In the genomic region with DNA sequence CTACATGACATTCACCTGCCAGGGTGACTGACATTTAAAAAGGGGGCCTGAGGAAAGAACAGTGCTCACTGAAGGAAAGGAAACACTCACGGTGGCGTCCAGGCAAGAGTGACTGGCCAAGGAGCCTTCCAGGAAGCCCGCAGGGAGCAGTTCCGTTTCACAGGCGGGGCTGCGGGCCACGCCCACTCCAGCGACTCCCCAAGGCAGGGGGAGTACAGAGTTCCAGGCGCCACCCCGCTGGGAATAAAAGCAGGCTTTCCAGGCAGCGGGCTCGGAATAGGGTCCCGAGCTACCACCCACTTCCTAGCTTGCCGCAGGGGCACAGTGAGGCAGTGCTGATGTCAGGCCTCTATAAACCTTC, we compare ENCODE assay signal across 12 cellular contexts. TPM values are rescaled to one million over a fixed set of nuclear protein-coding genes. Genes with fewer than 3 reads are reported as not detected.
DNase-seq lines count a peak whose midpoint lies in the region; ATAC-seq and TF ChIP-seq lines count a peak whose summit lies in the region.
"Had no signal": no experiment of that assay in that cellular context is flagged by ENCODE, and none has a peak within 500 bp of the region (broad histone marks: within the 10 kb centered on the region; RNA-seq: fewer than 3 reads in every experiment).

No MANE protein-coding gene starts in this region.

- TF ChIP-seq CTCF in WTC11 (IDR thresholded peaks at IDR 0.05) (no peak), heart right ventricle (IDR thresholded peaks at IDR 0.05) (no peak), sigmoid colon (IDR thresholded peaks at IDR 0.05) (no peak)

- H3K4me1 Mint-ChIP-seq in CD4-positive, alpha-beta memory T cell: peaks cover 25 to 53% (median 36%) of the 10 kb centered on the region in 4 donors
- peaks cover 36% of the 10 kb centered on the region for H3K4me1 Mint-ChIP-seq in WTC11
- peaks cover 41% of the 10 kb centered on the region for H3K4me1 Mint-ChIP-seq in activated T-cell treated with anti-CD3 and anti-CD28 coated beads, Interleukin-2, amount 50 U/mL, for 72 hours (ENCODE audit: low read depth)

- no peaks in the 10 kb centered on the region for H3K9me3 Mint-ChIP-seq in CD4-positive, alpha-beta memory T cell
- no peaks in the 10 kb centered on the region for H3K9me3 Mint-ChIP-seq in WTC11
- no peaks in the 10 kb centered on the region for H3K9me3 Mint-ChIP-seq in activated T-cell treated with anti-CD3 and anti-CD28 coated beads, Interleukin-2, amount 50 U/mL, for 72 hours
- H3K9me3 Mint-ChIP-seq: HFFc6 had no signal

- H3K4me3 Mint-ChIP-seq in CD4-positive, alpha-beta memory T cell: peak overlapping the region in 2 of 8 donors; percentile 24 to 40
- no peak overlapping the region for H3K4me3 Mint-ChIP-seq in WTC11
- no peak overlapping the region for H3K4me3 Mint-ChIP-seq in activated T-cell treated with anti-CD3 and anti-CD28 coated beads, Interleukin-2, amount 50 U/mL, for 72 hours
- H3K4me3 Mint-ChIP-seq: HFFc6 had no signal

- H3K27ac Mint-ChIP-seq in CD4-positive, alpha-beta memory T cell: peak overlapping the region in 6 of 7 donors; percentile 50 to 93 (median 90)
- H3K27ac Mint-ChIP-seq in WTC11: no peak overlapping the region
- H3K27ac Mint-ChIP-seq in activated T-cell treated with anti-CD3 and anti-CD28 coated beads, Interleukin-2, amount 50 U/mL, for 72 hours: no peak overlapping the region
- H3K27ac Mint-ChIP-seq: HFFc6 had no signal

- WGBS in heart right ventricle, 2 donors: 36 to 49% methylated on average over 14 of the region's 14 CpGs
- WGBS in sigmoid colon, 2 donors: 40 to 67% methylated on average over 14 of the region's 14 CpGs

- CTCF ChIA-PET in CD4-positive, alpha-beta memory T cell (lab: Charles Lee; ENCODE audit: partially characterized antibody): interaction anchor here (0.9 to 6.7 kb wide), 3 partner anchors 67 to 234 kb away, joined by 4 to 52 read pairs (median 4); no protein-coding TSS in a partner anchor
- CTCF ChIA-PET in WTC11 (lab: Charles Lee): interaction anchor here (0.7 to 2.7 kb wide), 6 partner anchors 10 to 1077 kb away, joined by 3 to 13 read pairs (median 4); no protein-coding TSS in a partner anchor

- no peak for TF ChIP-seq POLR2A in sigmoid colon (IDR thresholded peaks at IDR 0.05)

- no peak for TF ChIP-seq EP300 in sigmoid colon (IDR thresholded peaks at IDR 0.05)

- no peak for DNase-seq in CD4-positive, alpha-beta memory T cell
- DNase-seq in WTC11 (ENCODE audit: low spot score): peak; percentile 60
- DNase-seq in heart right ventricle: peak; percentile 68 to 74
- no peak for DNase-seq in sigmoid colon
- DNase-seq in glomerular visceral epithelial cell (ENCODE audit: extremely low spot score): no peak
- no peak for DNase-seq in activated T-cell treated with anti-CD3 and anti-CD28 coated beads, Interleukin-2, amount 50 U/mL, for 72 hours
- DNase-seq in mucosa of gallbladder (ENCODE audit: low spot score): no peak
- DNase-seq in T1000 (lab: John Stamatoyannopoulos, UW): no peak
- DNase-seq: activated CD4-positive, alpha-beta T cell treated with anti-CD3 and anti-CD28 coated beads for 1 hour; activated naive CD4-positive, alpha-beta T cell treated with anti-CD3 and anti-CD28 coated beads, Interleukin-2, amount 50 U/mL, for 16 hours; HFFc6; stimulated activated naive CD8-positive, alpha-beta T cell treated with anti-CD3 and anti-CD28 coated beads, Interleukin-15, Interleukin-2, amounts not matched to agents 100 U/mL and 50 U/mL, for 24 hours had no signal

- H3K9me3 ChIP-seq in CD4-positive, alpha-beta memory T cell (ENCODE audit: control insufficient read depth in 1 of 2, low read length in 2 of 2): no peaks in the 10 kb centered on the region
- H3K9me3 ChIP-seq in heart right ventricle (no peaks in the 10 kb centered on the region), sigmoid colon (no peaks in the 10 kb centered on the region)

- ATAC-seq in WTC11 (0 out of 2 replicates have a peak, but pooled peaks have one; percentile 38), heart right ventricle (peak; percentile 11 to 71 (median 58))
- no peak for ATAC-seq in activated T-cell treated with anti-CD3 and anti-CD28 coated beads, Interleukin-2, amount 50 U/mL, for 72 hours (replicated peaks in 1 of 2)
- ATAC-seq: stimulated activated naive CD8-positive, alpha-beta T cell treated with anti-CD3 and anti-CD28 coated beads, Interleukin-15, Interleukin-2, amounts not matched to agents 100 U/mL and 50 U/mL, for 24 hours had no signal

- H3K4me3 ChIP-seq in CD4-positive, alpha-beta memory T cell (ENCODE audit: low read length in 2 of 2): no peak overlapping the region
- H3K4me3 ChIP-seq in heart right ventricle (peak overlapping the region in 1 of 10 donors; percentile 5), sigmoid colon (no peak overlapping the region)

- peaks cover 34% of the 10 kb centered on the region for H3K4me1 ChIP-seq in CD4-positive, alpha-beta memory T cell (ENCODE audit: insufficient read depth, low read length)
- H3K4me1 ChIP-seq in heart right ventricle (peaks cover 30 to 71% (median 53%) of the 10 kb centered on the region in 9 donors), sigmoid colon (peaks cover 0 to 47% (median 40%) of the 10 kb centered on the region in 4 donors)

- intact Hi-C loops in CD4-positive, alpha-beta memory T cell (cut with micrococcal nuclease): loop anchor here (10.0 kb wide), 1 partner anchor 302 kb away; the partner anchor contains the start of gene FITM2
- intact Hi-C loops in heart right ventricle (cut with DNase I): loop anchor here in 7 of 10 donors (10.0 kb wide), 4 partner anchors 68 to 402 kb away; partner anchors contain the start of gene OSER1 (in 5 of the 7)
- intact Hi-C loops in sigmoid colon (cut with DNase I): no loop called here

- POLR2A ChIA-PET in CD4-positive, alpha-beta memory T cell (lab: Charles Lee; ENCODE audit: partially characterized antibody): interaction anchor here (2.9 kb wide), 1 partner anchor 27 kb away, joined by 29 read pairs; no protein-coding TSS in a partner anchor
- POLR2A ChIA-PET in WTC11 (lab: Charles Lee): no interaction called here

- H3K27ac ChIP-seq in CD4-positive, alpha-beta memory T cell (ENCODE audit: low read depth, low read length): no peak overlapping the region
- H3K27ac ChIP-seq in heart right ventricle: peak overlapping the region; percentile 10 to 84 (median 76)
- peak overlapping the region; percentile 76 to 83 (median 79) for H3K27ac ChIP-seq in sigmoid colon

- peaks cover 19% of the 10 kb centered on the region for H3K36me3 ChIP-seq in CD4-positive, alpha-beta memory T cell (ENCODE audit: insufficient read depth, low read length)
- H3K36me3 ChIP-seq in heart right ventricle (peaks cover 0 to 96% (median 46%) of the 10 kb centered on the region in 9 donors), sigmoid colon (peaks cover 18 to 74% (median 38%) of the 10 kb centered on the region in 4 donors)

- H3K36me3 Mint-ChIP-seq in CD4-positive, alpha-beta memory T cell: peaks cover 27 to 46% of the 10 kb centered on the region in 2 donors
- H3K36me3 Mint-ChIP-seq in WTC11: peaks cover 50% of the 10 kb centered on the region
- H3K36me3 Mint-ChIP-seq in activated T-cell treated with anti-CD3 and anti-CD28 coated beads, Interleukin-2, amount 50 U/mL, for 72 hours (ENCODE audit: insufficient read depth in 2 of 2): peaks cover 3 to 15% of the 10 kb centered on the region in 2 donors

- H3K27me3 ChIP-seq in CD4-positive, alpha-beta memory T cell (ENCODE audit: insufficient read depth, low read length): no peaks in the 10 kb centered on the region
- no peaks in the 10 kb centered on the region for H3K27me3 ChIP-seq in heart right ventricle
- no peaks in the 10 kb centered on the region for H3K27me3 ChIP-seq in sigmoid colon

- H3K27me3 Mint-ChIP-seq in CD4-positive, alpha-beta memory T cell: no peaks in the 10 kb centered on the region
- peaks cover 77% of the 10 kb centered on the region for H3K27me3 Mint-ChIP-seq in WTC11 (ENCODE audit: low read depth)
- H3K27me3 Mint-ChIP-seq in activated T-cell treated with anti-CD3 and anti-CD28 coated beads, Interleukin-2, amount 50 U/mL, for 72 hours (ENCODE audit: low read depth): no peaks in the 10 kb centered on the region

TF ChIP-seq in WTC11, 78 proteins besides CTCF, POLR2A, EP300 and RAD21 (continues in another document):
- TF ChIP-seq RELA (CRISPR knock-in tag; IDR thresholded peaks at IDR 0.05; ENCODE audit: borderline replicate concordance): no peak
- no peak for TF ChIP-seq ATF6 (CRISPR knock-in tag; IDR thresholded peaks at IDR 0.05)
- TF ChIP-seq ESRRA (CRISPR knock-in tag; IDR thresholded peaks at IDR 0.05; ENCODE audit: borderline replicate concordance): no peak

RNA-seq across cellular contexts. Expression of gene PKIG, which starts 34.2 kb away (rescaled TPM):
- total RNA-seq in CD4-positive, alpha-beta memory T cell: 1 to 10 TPM in 1 of 2 experiments, under 1 TPM in 1; 0.36 to 1.1 TPM
- polyA plus RNA-seq in CD4-positive, alpha-beta memory T cell: 1 to 10 TPM in 1 of 2 donors, under 1 TPM in 1; 0.71 to 1.1 TPM
- total RNA-seq in WTC11 (2021): 22.7 to 28.1 TPM (median 24.4 TPM) in 3 replicates
- total RNA-seq in heart right ventricle: 100 to 1,000 TPM; 155 to 342 (median 231) TPM
- polyA plus RNA-seq in heart right ventricle: 100 to 1,000 TPM; 180 to 196 TPM
- total RNA-seq in sigmoid colon: 100 to 1,000 TPM; 348 to 511 (median 395) TPM
- 10 to 100 TPM; 43.9 to 78.4 (median 75.7) TPM for polyA plus RNA-seq in sigmoid colon
- 10 to 100 TPM; 10.3 to 13.6 TPM for total RNA-seq in activated T-cell treated with anti-CD3 and anti-CD28 coated beads, Interleukin-2, amount 50 U/mL, for 72 hours
- total RNA-seq in mucosa of gallbladder: 92.0 TPM

RNA-seq across cellular contexts. Expression of gene ADA, which starts 34.9 kb away (rescaled TPM):
- total RNA-seq in CD4-positive, alpha-beta memory T cell: 10 to 100 TPM; 28.4 to 31.0 TPM
- 10 to 100 TPM; 48.6 to 64.3 TPM for polyA plus RNA-seq in CD4-positive, alpha-beta memory T cell
- total RNA-seq in WTC11 (2021) (19.7 to 29.2 TPM (median 25.3 TPM) in 3 replicates), heart right ventricle (10 to 100 TPM in 1 of 10 donors, 1 to 10 TPM in 9; 1.6 to 18.3 (median 3.8) TPM), sigmoid colon (10 to 100 TPM in 3 of 4 donors, 1 to 10 TPM in 1; 4.3 to 17.1 (median 11.7) TPM), mucosa of gallbladder (5.1 TPM)
- polyA plus RNA-seq in heart right ventricle (10 to 100 TPM; 12.9 to 18.3 TPM), sigmoid colon (10 to 100 TPM in 1 of 3 donors, 1 to 10 TPM in 2; 2.5 to 13.8 (median 4.8) TPM)
- total RNA-seq in activated T-cell treated with anti-CD3 and anti-CD28 coated beads, Interleukin-2, amount 50 U/mL, for 72 hours: 10 to 100 TPM; 26.7 to 43.4 TPM

Comparison
In these comparisons a context has a peak if more than half of its experiments do, and no peak if none do; other contexts are left out.
1. DNase-seq: peak in WTC11 (single experiment) and heart right ventricle (2 of 2); none in CD4-positive, alpha-beta memory T cell (0 of 5), sigmoid colon (single experiment), glomerular visceral epithelial cell (single experiment), activated T-cell treated with anti-CD3 and anti-CD28 coated beads, Interleukin-2, amount 50 U/mL, for 72 hours (0 of 2), mucosa of gallbladder (single experiment) and T1000 (single experiment).
2. H3K27ac Mint-ChIP-seq: peak in CD4-positive, alpha-beta memory T cell (6 of 7); none in WTC11 (single experiment) and activated T-cell treated with anti-CD3 and anti-CD28 coated beads, Interleukin-2, amount 50 U/mL, for 72 hours (single experiment).
3. ATAC-seq: peak in WTC11 (single experiment) and heart right ventricle (8 of 8); none in activated T-cell treated with anti-CD3 and anti-CD28 coated beads, Interleukin-2, amount 50 U/mL, for 72 hours (0 of 2).
4. RNA of gene PKIG, which starts 34.2 kb away (total RNA-seq): 348 to 511 TPM in sigmoid colon, 155 to 342 TPM in heart right ventricle, 92.0 TPM in mucosa of gallbladder (single experiment), 22.7 to 28.1 TPM in WTC11 and 10.3 to 13.6 TPM in activated T-cell treated with anti-CD3 and anti-CD28 coated beads, Interleukin-2, amount 50 U/mL, for 72 hours; 0.36 to 1.1 TPM in CD4-positive, alpha-beta memory T cell; every median in the first group is over 4 times any median in the second.